In the genomic region with DNA sequence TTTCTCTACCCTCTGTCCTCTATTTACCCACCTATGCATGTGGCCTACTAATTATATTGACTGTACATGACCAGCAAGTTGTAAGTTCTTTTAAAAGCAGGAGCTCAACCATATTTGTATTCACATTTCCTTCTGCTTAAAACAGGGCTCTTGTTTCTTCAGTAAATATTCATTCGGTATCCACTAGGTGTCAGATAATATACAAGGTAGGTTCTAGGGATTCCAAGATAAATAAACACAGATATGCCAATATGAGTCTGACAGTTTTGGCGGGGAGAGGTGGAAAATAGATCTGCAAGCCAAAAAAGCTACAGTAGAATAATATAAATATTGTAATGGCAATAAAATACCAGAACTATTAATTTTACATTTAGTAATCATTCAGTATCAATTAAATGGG, we compare ENCODE assay signal across 10 cellular contexts. TPM values are rescaled to one million over a fixed set of nuclear protein-coding genes. Genes with fewer than 3 reads are reported as not detected.
DNase-seq lines count a peak whose midpoint lies in the region; ATAC-seq and TF ChIP-seq lines count a peak whose summit lies in the region.
"Had no signal": no experiment of that assay in that cellular context is flagged by ENCODE, and none has a peak within 500 bp of the region (broad histone marks: within the 10 kb centered on the region; RNA-seq: fewer than 3 reads in every experiment).

No MANE protein-coding gene starts in this region.

- no peak for TF ChIP-seq POLR2A in esophagus muscularis mucosa (IDR thresholded peaks at IDR 0.05; ENCODE audit: low read depth)

- H3K4me3 Mint-ChIP-seq in naive thymus-derived CD4-positive, alpha-beta T cell: no peak overlapping the region
- H3K4me3 Mint-ChIP-seq: activated B cell treated with CpG ODN at 0.5 μM for 24 hours had no signal

- TF ChIP-seq EP300 in esophagus muscularis mucosa (IDR thresholded peaks at IDR 0.05): no peak

- intact Hi-C loops in naive thymus-derived CD4-positive, alpha-beta T cell (cut with micrococcal nuclease): loop anchor here (1.0 to 5.0 kb wide), 5 partner anchors 15 to 180 kb away; no protein-coding TSS in a partner anchor
- intact Hi-C loops in esophagus muscularis mucosa (cut with DNase I): no loop called here

- H3K9me3 ChIP-seq in naive thymus-derived CD4-positive, alpha-beta T cell (ENCODE audit: control insufficient read depth in 2 of 3, low read length in 3 of 3): no peaks in the 10 kb centered on the region
- no peaks in the 10 kb centered on the region for H3K9me3 ChIP-seq in esophagus muscularis mucosa

- H3K4me1 Mint-ChIP-seq in naive thymus-derived CD4-positive, alpha-beta T cell: peaks cover 8 to 44% (median 32%) of the 10 kb centered on the region in 7 donors

- peak overlapping the region; percentile 10 for H3K27ac ChIP-seq in naive thymus-derived CD4-positive, alpha-beta T cell (ENCODE audit: low read depth, low read length)
- no peak overlapping the region for H3K27ac ChIP-seq in esophagus muscularis mucosa (replicated peaks in 1 of 4)

- peak overlapping the region in 8 of 9 donors; percentile 10 to 74 (median 38) for H3K27ac Mint-ChIP-seq in naive thymus-derived CD4-positive, alpha-beta T cell

- CTCF ChIA-PET in GM10248 (lab: Yijun Ruan, JAX): interaction anchor here (0.6 to 6.5 kb wide), 5 partner anchors 10 to 164 kb away, joined by 3 to 45 read pairs (median 3); partner anchors contain the start of gene RAB30
- CTCF ChIA-PET in naive thymus-derived CD4-positive, alpha-beta T cell (lab: Charles Lee): interaction anchor here (0.8 kb wide), 1 partner anchor 17 kb away, joined by 3 read pairs; no protein-coding TSS in a partner anchor

- H3K36me3 Mint-ChIP-seq in naive thymus-derived CD4-positive, alpha-beta T cell: no peaks in the 10 kb centered on the region

- H3K27me3 ChIP-seq in naive thymus-derived CD4-positive, alpha-beta T cell (ENCODE audit: control insufficient read depth in 2 of 2, insufficient read depth in 2 of 2, low read length in 2 of 2): no peaks in the 10 kb centered on the region
- H3K27me3 ChIP-seq in esophagus muscularis mucosa: no peaks in the 10 kb centered on the region

- peak; percentile 11 for TF ChIP-seq CTCF in GM10248 (IDR thresholded peaks at IDR 0.05; ENCODE audit: control extremely low read depth, extremely low read depth, low read depth, missing control alignments)
- TF ChIP-seq CTCF in esophagus muscularis mucosa (IDR thresholded peaks at IDR 0.05): peak in 1 of 3 experiments; percentile 23
- TF ChIP-seq CTCF in omental fat pad (IDR thresholded peaks at IDR 0.05): no peak

- H3K4me3 ChIP-seq in naive thymus-derived CD4-positive, alpha-beta T cell (ENCODE audit: low read length): no peak overlapping the region
- no peak overlapping the region for H3K4me3 ChIP-seq in esophagus muscularis mucosa

- POLR2A ChIA-PET in GM10248 (lab: Yijun Ruan, JAX): no interaction called here
- POLR2A ChIA-PET in naive thymus-derived CD4-positive, alpha-beta T cell (lab: Charles Lee): interaction anchor here (1.0 to 6.5 kb wide), 4 partner anchors 9 to 72 kb away, joined by 3 to 47 read pairs (median 9); partner anchors contain the start of gene PCF11

- H3K27me3 Mint-ChIP-seq in naive thymus-derived CD4-positive, alpha-beta T cell: no peaks in the 10 kb centered on the region
- H3K27me3 Mint-ChIP-seq: activated B cell treated with CpG ODN at 0.5 μM for 24 hours had no signal

- WGBS in esophagus muscularis mucosa: 26% methylated on average over 2 of the region's 2 CpGs

- ATAC-seq in naive thymus-derived CD4-positive, alpha-beta T cell: no peak
- ATAC-seq in GM21423 (IDR thresholded peaks at IDR 0.05; ENCODE audit: unreplicated experiment) (no peak), omental fat pad (ENCODE audit: low FRiP score) (no peak)

- peaks cover 0 to 4% of the 10 kb centered on the region in 2 donors for H3K4me1 ChIP-seq in naive thymus-derived CD4-positive, alpha-beta T cell (ENCODE audit: control insufficient read depth in 2 of 2, insufficient read depth in 2 of 2, low read length in 2 of 2)
- H3K4me1 ChIP-seq in esophagus muscularis mucosa: peaks cover 0 to 12% (median 12%) of the 10 kb centered on the region in 4 donors

- H3K36me3 ChIP-seq in naive thymus-derived CD4-positive, alpha-beta T cell (ENCODE audit: control insufficient read depth in 2 of 3, insufficient read depth in 3 of 3, low read length in 3 of 3): no peaks in the 10 kb centered on the region
- H3K36me3 ChIP-seq in esophagus muscularis mucosa: no peaks in the 10 kb centered on the region

- no peaks in the 10 kb centered on the region for H3K9me3 Mint-ChIP-seq in naive thymus-derived CD4-positive, alpha-beta T cell
- H3K9me3 Mint-ChIP-seq: activated B cell treated with CpG ODN at 0.5 μM for 24 hours had no signal

- DNase-seq in GM10248 (ENCODE audit: extremely low spot score) (no peak), NCI-H1694 (lab: John Stamatoyannopoulos, UW) (peak; percentile 23), astrocyte of the hippocampus (ENCODE audit: low read depth, low spot score) (peak; percentile 11), esophagus muscularis mucosa (ENCODE audit: extremely low spot score) (no peak), omental fat pad (ENCODE audit: low spot score) (no peak)
- no peak for DNase-seq in naive thymus-derived CD4-positive, alpha-beta T cell
- no peak for DNase-seq in NK-92 treated with Interleukin-12 subunit alpha and Interleukin-12 subunit beta, amount 100 ng/mL, for 24 hours (lab: John Stamatoyannopoulos, UW)
- DNase-seq: activated B cell treated with CpG ODN at 0.5 μM for 24 hours; effector CD4-positive, alpha-beta T cell had no signal

RNA-seq across cellular contexts. Expression of gene RAB30, which starts 15.3 kb away (rescaled TPM):
- 10 to 100 TPM in 4 of 5 experiments, 1 to 10 TPM in 1; 7.4 to 50.2 (median 24.7) TPM for total RNA-seq in naive thymus-derived CD4-positive, alpha-beta T cell
- polyA plus RNA-seq in naive thymus-derived CD4-positive, alpha-beta T cell: 10 to 100 TPM; 14.1 to 22.9 TPM
- total RNA-seq in esophagus muscularis mucosa (10 to 100 TPM; 11.3 to 19.8 (median 18.2) TPM), omental fat pad (10 to 100 TPM; 14.8 to 37.9 (median 23.5) TPM)

Comparison
In these comparisons a context has a peak if more than half of its experiments do, and no peak if none do; other contexts are left out.
1. DNase-seq: peak in NCI-H1694 (single experiment) and astrocyte of the hippocampus (single experiment); none in GM10248 (single experiment), naive thymus-derived CD4-positive, alpha-beta T cell (0 of 9), esophagus muscularis mucosa (single experiment), NK-92 treated with Interleukin-12 subunit alpha and Interleukin-12 subunit beta, amount 100 ng/mL, for 24 hours (single experiment) and omental fat pad (single experiment).